In genomic region chr1:187844313-187844712, GRCh38 we compare ENCODE assay signal across 29 cellular contexts.
"Had no signal": no experiment of that assay in that cellular context is flagged by ENCODE, and none has a peak within 500 bp of the region (broad histone marks: within the 10 kb centered on the region; RNA-seq: fewer than 3 reads in every experiment).

No MANE protein-coding gene starts in this region.

- H3K27me3 ChIP-seq: esophagus muscularis mucosa, foreskin keratinocyte, gastroesophageal sphincter, heart left ventricle, hepatocyte, left lung, neural progenitor cell, right lobe of liver, suprapubic skin, transverse colon, upper lobe of right lung, uterus had no signal

- H3K27ac ChIP-seq: esophagus muscularis mucosa, gastroesophageal sphincter, heart left ventricle, hepatocyte, left lung, neural progenitor cell, parathyroid adenoma, right lobe of liver, suprapubic skin, transverse colon, upper lobe of right lung, uterus had no signal

- H3K4me3 ChIP-seq: esophagus muscularis mucosa, gastroesophageal sphincter, heart left ventricle, hepatocyte, left lung, neural progenitor cell, right lobe of liver, suprapubic skin, transverse colon, upper lobe of right lung, uterus had no signal

- H3K79me2 ChIP-seq: hepatocyte, parathyroid adenoma had no signal

- ATAC-seq: effector memory CD8-positive, alpha-beta T cell; foreskin keratinocyte; gastroesophageal sphincter; heart left ventricle; left cardiac atrium; left lung; naive thymus-derived CD4-positive, alpha-beta T cell; right lobe of liver; stimulated activated naive CD8-positive, alpha-beta T cell treated with anti-CD3 and anti-CD28 coated beads, Interleukin-15, amount 100 ng/mL, for 72 hours; upper lobe of right lung had no signal

- H3K27me3 Mint-ChIP-seq: effector memory CD8-positive, alpha-beta T cell; naive thymus-derived CD4-positive, alpha-beta T cell; progenitor cell of endocrine pancreas; stimulated activated naive CD8-positive, alpha-beta T cell treated with anti-CD3 and anti-CD28 coated beads, Interleukin-15, amount 100 ng/mL, for 72 hours had no signal

- H3K27ac Mint-ChIP-seq: effector memory CD8-positive, alpha-beta T cell; naive thymus-derived CD4-positive, alpha-beta T cell; nephron; neural progenitor cell; progenitor cell of endocrine pancreas; stimulated activated naive CD8-positive, alpha-beta T cell treated with anti-CD3 and anti-CD28 coated beads, Interleukin-15, amount 100 ng/mL, for 72 hours had no signal

- DNase-seq: cortex of kidney; effector memory CD8-positive, alpha-beta T cell; heart left ventricle; kidney; left cardiac atrium; left lung; mesendoderm; midbrain; naive thymus-derived CD4-positive, alpha-beta T cell; right lobe of liver; small intestine; stimulated activated CD4-positive, alpha-beta T cell treated with anti-CD3 and anti-CD28 coated beads, Interleukin-12 subunit alpha, Interleukin-12 subunit beta, amount 100 ng/mL, for 4 hours; stimulated activated CD4-positive, alpha-beta T cell treated with anti-CD3 and anti-CD28 coated beads, Interleukin-1b, Interleukin-23, amount 100 ng/mL, for 48 hours; stimulated activated CD4-positive, alpha-beta T cell treated with anti-CD3 and anti-CD28 coated beads, Interleukin-4, amount 100 ng/mL, for 1 hour; stimulated activated CD8-positive, alpha-beta memory T cell treated with anti-CD3 and anti-CD28 coated beads, Interleukin-4, amount 100 ng/mL, for 48 hours; stimulated activated naive CD4-positive, alpha-beta T cell; stimulated activated naive CD8-positive, alpha-beta T cell treated with anti-CD3 and anti-CD28 coated beads, Interleukin-15, amount 100 ng/mL, for 72 hours; transverse colon; upper lobe of right lung; uterus had no signal

- H3K4me1 Mint-ChIP-seq: naive thymus-derived CD4-positive, alpha-beta T cell; neural progenitor cell; stimulated activated naive CD8-positive, alpha-beta T cell treated with anti-CD3 and anti-CD28 coated beads, Interleukin-15, amount 100 ng/mL, for 72 hours had no signal

- H3K36me3 ChIP-seq: esophagus muscularis mucosa, gastroesophageal sphincter, heart left ventricle, left lung, neural progenitor cell, right lobe of liver, suprapubic skin, transverse colon, upper lobe of right lung, uterus had no signal

- H2AFZ ChIP-seq: hepatocyte, neural progenitor cell, parathyroid adenoma had no signal

- H3K9ac ChIP-seq: neural progenitor cell, parathyroid adenoma had no signal

- H3K4me3 Mint-ChIP-seq: effector memory CD8-positive, alpha-beta T cell; naive thymus-derived CD4-positive, alpha-beta T cell; nephron; neural progenitor cell; stimulated activated naive CD8-positive, alpha-beta T cell treated with anti-CD3 and anti-CD28 coated beads, Interleukin-15, amount 100 ng/mL, for 72 hours had no signal

- H3K4me2 ChIP-seq: hepatocyte, neural progenitor cell had no signal

- H3K9me3 ChIP-seq: esophagus muscularis mucosa, gastroesophageal sphincter, left lung, right lobe of liver, suprapubic skin, transverse colon, upper lobe of right lung, uterus had no signal

- H3K36me3 Mint-ChIP-seq: naive thymus-derived CD4-positive, alpha-beta T cell; neural progenitor cell had no signal

- H3K4me1 ChIP-seq: esophagus muscularis mucosa, gastroesophageal sphincter, left lung, neural progenitor cell, parathyroid adenoma, right lobe of liver, suprapubic skin, transverse colon, upper lobe of right lung, uterus had no signal
